ENCODE assay signal across 8 cellular contexts in genomic region chr9:122931851-122932199, GRCh38. TPM values are rescaled to one million over a fixed set of nuclear protein-coding genes. Genes with fewer than 3 reads are reported as not detected.
DNase-seq lines count a peak whose midpoint lies in the region; ATAC-seq, FAIRE-seq and TF ChIP-seq lines count a peak whose summit lies in the region.

No MANE protein-coding gene starts in this region.

- no peak overlapping the region for H3K4me3 Mint-ChIP-seq in H9

- H3K27ac ChIP-seq in H9 (ENCODE audit: insufficient read length, low read depth, low read length) (peak overlapping the region; percentile 24), SK-N-MC (peak overlapping the region; percentile 83), foreskin keratinocyte (peak overlapping the region; percentile 82)

- no peak overlapping the region for H3K56ac ChIP-seq in H9 (ENCODE audit: insufficient read length, low read depth, low read length)

- H3K36me3 Mint-ChIP-seq in H9 (ENCODE audit: insufficient read depth in 1 of 3, low read depth in 3 of 3) = peaks cover 0 to 14% (median 13%) of the 10 kb centered on the region in 3 experiments; a peak in 5 of 7 replicates

- H3K4me3 ChIP-seq in SK-N-MC = peak overlapping the region; percentile 86
- peak overlapping the region; percentile 68 for H3K4me3 ChIP-seq in skeletal muscle cell (ENCODE audit: low read depth, low read length)

- no peak overlapping the region for H3K23ac ChIP-seq in H9 (ENCODE audit: insufficient read length, low read depth, low read length)

- peak overlapping the region; percentile 89 to 97 (median 94) for H3K27ac Mint-ChIP-seq in H9

- TF ChIP-seq CTCF in H9 (conservative IDR thresholded peaks at IDR 0.05) = no peak
- no peak for TF ChIP-seq CTCF in foreskin keratinocyte (conservative IDR thresholded peaks at IDR 0.05)

- intact Hi-C loops in head of caudate nucleus (cut with DNase I) = no loop called here

- no peaks in the 10 kb centered on the region for H4K20me1 ChIP-seq in H9 (ENCODE audit: control insufficient read depth, insufficient read depth, insufficient read length)

- no peak overlapping the region for H2BK120ac ChIP-seq in H9 (ENCODE audit: low read depth, low read length, poor library complexity, severe bottlenecking)

- H3K79me2 ChIP-seq in H9 (ENCODE audit: insufficient read depth, low read length) = peaks cover 21% of the 10 kb centered on the region

- H3K27me3 ChIP-seq in H9 (ENCODE audit: insufficient read depth, low read length) (no peaks in the 10 kb centered on the region), foreskin keratinocyte (no peaks in the 10 kb centered on the region)

- H4K5ac ChIP-seq in H9 (ENCODE audit: insufficient read length, low read depth, low read length) = no peak overlapping the region

- H3K9me3 Mint-ChIP-seq in H9 = no peaks in the 10 kb centered on the region

- no peaks in the 10 kb centered on the region for H3K27me3 Mint-ChIP-seq in H9 (ENCODE audit: low read depth)

- no peak overlapping the region for H3T11ph ChIP-seq in H9 (ENCODE audit: low read length)

- no peak overlapping the region for H2AFZ ChIP-seq in H9 (ENCODE audit: low read length)

- no peak overlapping the region for H2BK12ac ChIP-seq in H9 (ENCODE audit: insufficient read length, low read depth, low read length)

- H3K9me3 ChIP-seq in H9 (ENCODE audit: control insufficient read depth, low read depth, low read length) = no peaks in the 10 kb centered on the region
- no peaks in the 10 kb centered on the region for H3K9me3 ChIP-seq in SK-N-MC (ENCODE audit: low read depth, low read length)

- H3K14ac ChIP-seq in H9 (ENCODE audit: insufficient read depth, low read length) = no peak overlapping the region

- H4K8ac ChIP-seq in H9 (replicated peaks; ENCODE audit: insufficient read length, low read depth, low read length) = no peak overlapping the region

- H3K9ac ChIP-seq in H9 (ENCODE audit: extremely low read depth, insufficient read length, low read length) = peak overlapping the region; percentile 90
- H3K9ac ChIP-seq in SK-N-MC (ENCODE audit: insufficient read length) = peak overlapping the region; percentile 92

- H3K79me1 ChIP-seq in H9 (ENCODE audit: insufficient read depth, low read depth, low read length, poor library complexity, severe bottlenecking) = no peaks in the 10 kb centered on the region

- no peak overlapping the region for H3K18ac ChIP-seq in H9 (ENCODE audit: insufficient read length, low read depth, low read length)

- no peak overlapping the region for H2AK5ac ChIP-seq in H9 (ENCODE audit: insufficient read length, low read length)

- H3K4me1 ChIP-seq in H9 (ENCODE audit: insufficient read depth, low read length) = no peaks in the 10 kb centered on the region
- H3K4me1 ChIP-seq in foreskin keratinocyte = peaks cover 12% of the 10 kb centered on the region

- peaks cover 7 to 8% of the 10 kb centered on the region in 2 experiments for H3K4me1 Mint-ChIP-seq in H9

- no peak overlapping the region for H2BK15ac ChIP-seq in H9 (ENCODE audit: low read depth, low read length)

- peak overlapping the region; percentile 85 for H3K4me2 ChIP-seq in H9 (ENCODE audit: insufficient read depth, insufficient read length, low read length)

- FAIRE-seq in H54 (lab: Jason Lieb, UNC) = no peak

- no peak for TF ChIP-seq POLR2A in H54 (IDR thresholded peaks at IDR 0.05; ENCODE audit: low read depth, low read length)

- H3K36me3 ChIP-seq in SK-N-MC (ENCODE audit: insufficient read depth, low read length) = peaks cover 13% of the 10 kb centered on the region

- H3K23me2 ChIP-seq in H9 (ENCODE audit: insufficient read length, low read depth, low read length, poor library complexity, severe bottlenecking) = peaks cover 7% of the 10 kb centered on the region

- no peak for DNase-seq in H9
- DNase-seq in SK-N-MC (ENCODE audit: low read depth, low spot score) = no peak
- no peak for DNase-seq in foreskin keratinocyte
- DNase-seq in skeletal muscle cell (ENCODE audit: low read depth) = no peak
- no peak for DNase-seq in H54 (ENCODE audit: insufficient read length, low spot score)
- DNase-seq in activated CD8-positive, alpha-beta memory T cell treated with anti-CD3 and anti-CD28 coated beads, Interleukin-2, amount 50 U/mL, for 48 hours = no peak
- no peak for DNase-seq in head of caudate nucleus

- WGBS in H9 (ENCODE audit: extremely low coverage, insufficient read length, low lambda C conversion rate) = no CpG with 5 or more reads among the region's 8 CpGs

- no peak overlapping the region for H4K91ac ChIP-seq in H9 (ENCODE audit: insufficient read length, low read depth, low read length)

- no peak overlapping the region for H3K4ac ChIP-seq in H9 (ENCODE audit: low read depth, low read length)

- ATAC-seq in foreskin keratinocyte (peak; percentile 13), HG02885 (IDR thresholded peaks at IDR 0.05; ENCODE audit: poor library complexity, unreplicated experiment) (no peak)

- H2BK20ac ChIP-seq in H9 (ENCODE audit: low read depth, low read length, poor library complexity, severe bottlenecking) = no peak overlapping the region

- no peak overlapping the region for H2BK5ac ChIP-seq in H9 (ENCODE audit: insufficient read length, low read length)

RNA-seq across cellular contexts. Expression of gene ZBTB26, which starts 0.5 kb away (rescaled TPM):
- total RNA-seq in H9 (2021) (5.8 and 6.1 TPM in 2 replicates), foreskin keratinocyte (2.2 TPM in 2 replicates)
- polyA plus RNA-seq in foreskin keratinocyte = 0.68 TPM in 2 replicates

RNA-seq across cellular contexts. Expression of gene RABGAP1, which starts 9.0 kb away (rescaled TPM):
- total RNA-seq in H9 (2021) = 31.6 and 33.5 TPM in 2 replicates
- 29.5 and 31.9 TPM in 2 replicates for total RNA-seq in foreskin keratinocyte
- 6.8 and 8.3 TPM in 2 replicates for polyA plus RNA-seq in foreskin keratinocyte

RNA-seq across cellular contexts. Expression of gene ZBTB6, which starts 18.7 kb away (rescaled TPM):
- total RNA-seq in H9 (2021) (10.2 and 10.6 TPM in 2 replicates), foreskin keratinocyte (9.7 and 10.3 TPM in 2 replicates)
- polyA plus RNA-seq in foreskin keratinocyte = 2.8 and 3.5 TPM in 2 replicates

RNA-seq across cellular contexts. Expression of gene RC3H2, which starts 26.7 kb away (rescaled TPM):
- total RNA-seq in H9 (2021) (49.0 and 49.8 TPM in 2 replicates), foreskin keratinocyte (39.4 and 44.8 TPM in 2 replicates)
- 9.3 and 9.6 TPM in 2 replicates for polyA plus RNA-seq in foreskin keratinocyte

Comparison
In these comparisons a context has a peak if more than half of its experiments do, and no peak if none do; other contexts are left out.
1. H3K27ac ChIP-seq: peak in every context shown above with its lines; median percentile 83 in SK-N-MC; 82 in foreskin keratinocyte; 24 in H9.